ENCODE assay signal across 24 cellular contexts in genomic region chr5:148465381-148466290, GRCh38.
DNase-seq lines count a peak whose midpoint lies in the region; ATAC-seq, FAIRE-seq and TF ChIP-seq lines count a peak whose summit lies in the region.
"Had no signal": no experiment of that assay in that cellular context is flagged by ENCODE, and none has a peak within 500 bp of the region (broad histone marks: within the 10 kb centered on the region; RNA-seq: fewer than 3 reads in every experiment).

No MANE protein-coding gene starts in this region.

- CTCF ChIA-PET in K562 (lab: Yijun Ruan, JAX; ENCODE audit: low intra/inter-chr PET ratio) = no interaction called here

- H3K36me3 ChIP-seq in K562 (ENCODE audit: control insufficient read depth, insufficient read depth, low read length) (no peaks in the 10 kb centered on the region), left lung (no peaks in the 10 kb centered on the region), upper lobe of right lung (no peaks in the 10 kb centered on the region), GM23248 (ENCODE audit: low read depth) (no peaks in the 10 kb centered on the region)

- no peak overlapping the region for H3K27ac ChIP-seq in K562 (ENCODE audit: extremely low read depth, low read depth, low read length)
- H3K27ac ChIP-seq in left lung = peak overlapping the region in 1 of 2 donors; percentile 74
- H3K27ac ChIP-seq in upper lobe of right lung = no peak overlapping the region
- H3K27ac ChIP-seq in GM23248 = no peak overlapping the region
- H3K27ac ChIP-seq: 22Rv1, parathyroid adenoma had no signal

- no TSS peak for BruUV-seq in K562 (replicated peaks; lab: Mats Ljungman, UMichigan)

- H3K4me2 ChIP-seq in K562 (ENCODE audit: insufficient read depth, low read length) = no peak overlapping the region
- no peak overlapping the region for H3K4me2 ChIP-seq in GM23248 (ENCODE audit: unreplicated experiment)

- in situ Hi-C loops in K562 (cut with MboI) (no loop called here), GM23248 (cut with MboI) (no loop called here)

- H3K9me2 ChIP-seq in GM23248 (ENCODE audit: insufficient read depth) = no peaks in the 10 kb centered on the region

- H3K9ac ChIP-seq in K562 (ENCODE audit: insufficient read depth in 1 of 2, low read depth in 2 of 2, low read length in 2 of 2) (no peak overlapping the region), GM23248 (no peak overlapping the region)
- H3K9ac ChIP-seq: parathyroid adenoma had no signal

- no peak overlapping the region for H3K4me3 ChIP-seq in K562
- no peak overlapping the region for H3K4me3 ChIP-seq in left lung
- H3K4me3 ChIP-seq in upper lobe of right lung = no peak overlapping the region
- no peak overlapping the region for H3K4me3 ChIP-seq in GM23248
- H3K4me3 ChIP-seq: lung had no signal

- ATAC-seq in K562 = no peak
- ATAC-seq in left lung = peak; percentile 59
- ATAC-seq in upper lobe of right lung = peak; percentile 82
- ATAC-seq: activated naive CD4-positive, alpha-beta T cell treated with anti-CD3 and anti-CD28 coated beads, Interleukin-2, amount 50 U/mL, for 72 hours; naive thymus-derived CD8-positive, alpha-beta T cell; stimulated activated naive CD8-positive, alpha-beta T cell treated with anti-CD3 and anti-CD28 coated beads, Interleukin-15, amount 100 ng/mL, for 72 hours had no signal

- no peaks in the 10 kb centered on the region for H3F3A ChIP-seq in GM23248 (ENCODE audit: insufficient read depth)

- FAIRE-seq in K562 (lab: Jason Lieb, UNC) = no peak
- FAIRE-seq: H54 had no signal

- TF ChIP-seq CTCF in K562 (IDR thresholded peaks at IDR 0.05 in 2 of 3, conservative IDR thresholded peaks at IDR 0.05 in 1 of 3; ENCODE audit: insufficient read depth in 2 of 3, low read depth in 1 of 3, low read length in 3 of 3) (no peak), left lung (IDR thresholded peaks at IDR 0.05) (no peak), upper lobe of right lung (IDR thresholded peaks at IDR 0.05) (no peak)

- H2AFZ ChIP-seq in K562 (ENCODE audit: low read depth, low read length) (peak overlapping the region; percentile 34; the same call in 1 of the 2 replicates), GM23248 (no peak overlapping the region)
- H2AFZ ChIP-seq: parathyroid adenoma had no signal

- no peak for TF ChIP-seq RAD21 in K562 (CRISPR knock-in tag; conservative IDR thresholded peaks at IDR 0.05 in 1 of 2, IDR thresholded peaks at IDR 0.05 in 1 of 2)

- TF ChIP-seq POLR2A in K562 (conservative IDR thresholded peaks at IDR 0.05) = no peak

- DNase-seq in NCI-H748 (lab: John Stamatoyannopoulos, UW; ENCODE audit: unreplicated experiment) = peak; percentile 29
- DNase-seq in NCI-H748 treated with DMSO at 0.1 percent for 48 hours (lab: John Stamatoyannopoulos, UW) = no peak
- no peak for DNase-seq in K562 (ENCODE audit: extremely low read depth in 1 of 4, low spot score in 3 of 4)
- no peak for DNase-seq in left lung
- no peak for DNase-seq in upper lobe of right lung
- DNase-seq in NCI-H1417 treated with DMSO at 0.1 percent for 48 hours (lab: John Stamatoyannopoulos, UW) = no peak
- DNase-seq in GM23248 = no peak
- no peak for DNase-seq in midbrain (lab: John Stamatoyannopoulos, UW)
- DNase-seq: activated T-cell treated with anti-CD3 and anti-CD28 coated beads, Interleukin-2, amount 50 U/mL, for 48 hours; EL; endodermal cell; head of caudate nucleus; immature natural killer cell; naive thymus-derived CD8-positive, alpha-beta T cell; NCI-H1048; NCI-H2029 treated with DMSO at 0.1 percent for 48 hours; stimulated activated CD4-positive, alpha-beta T cell treated with anti-CD3 and anti-CD28 coated beads, Interleukin-2, amount 100 ng/mL, for 48 hours; stimulated activated naive CD8-positive, alpha-beta T cell treated with anti-CD3 and anti-CD28 coated beads, Interleukin-15, amount 100 ng/mL, for 72 hours; T1000 had no signal

- no peaks in the 10 kb centered on the region for H3K9me3 ChIP-seq in K562 (replicated peaks; ENCODE audit: control insufficient read depth, insufficient read depth, low read depth, low read length)
- no peaks in the 10 kb centered on the region for H3K9me3 ChIP-seq in left lung
- no peaks in the 10 kb centered on the region for H3K9me3 ChIP-seq in upper lobe of right lung
- no peaks in the 10 kb centered on the region for H3K9me3 ChIP-seq in GM23248 (ENCODE audit: low read depth)

- H3K79me2 ChIP-seq in K562 (ENCODE audit: control insufficient read depth, insufficient read depth, low read length) = no peaks in the 10 kb centered on the region
- H3K79me2 ChIP-seq in GM23248 (ENCODE audit: insufficient read depth) = no peaks in the 10 kb centered on the region
- H3K79me2 ChIP-seq: parathyroid adenoma had no signal

- no peaks in the 10 kb centered on the region for H3K9me1 ChIP-seq in K562 (ENCODE audit: control insufficient read depth, insufficient read depth, low read length)

- no peak for TF ChIP-seq EP300 in K562 (IDR thresholded peaks at IDR 0.05; ENCODE audit: low read length)

- H3K27me3 ChIP-seq in K562 (ENCODE audit: control insufficient read depth in 2 of 2, insufficient read depth in 2 of 2, low read length in 2 of 2) (no peaks in the 10 kb centered on the region), left lung (no peaks in the 10 kb centered on the region), upper lobe of right lung (no peaks in the 10 kb centered on the region), GM23248 (replicated peaks; ENCODE audit: insufficient read depth) (no peaks in the 10 kb centered on the region; the same call in 1 of the 2 replicates)

- intact Hi-C loops in K562 (cut with micrococcal nuclease) (no loop called here), left lung (cut with DNase I) (no loop called here), upper lobe of right lung (cut with DNase I) (no loop called here)

- H4K20me1 ChIP-seq in K562 (replicated peaks; ENCODE audit: control insufficient read depth, insufficient read depth, low read length) = no peaks in the 10 kb centered on the region
- H4K20me1 ChIP-seq in GM23248 (ENCODE audit: insufficient read depth) = no peaks in the 10 kb centered on the region

- 3% methylated on average over 4 of the region's 4 CpGs for WGBS in K562 (ENCODE audit: insufficient coverage, low coverage, missing lambda C conversion rate)
- WGBS in GM23248 (ENCODE audit: low coverage in 1 of 2, low lambda C conversion rate in 2 of 2, missing lambda C conversion rate in 2 of 2), 2 experiments = 32 to 36% methylated on average over 4 of the region's 4 CpGs

- POLR2A ChIA-PET in K562 (lab: Yijun Ruan, JAX) = interaction anchor here (1.0 kb wide), 1 partner anchor 9 kb away, joined by 3 read pairs; no protein-coding TSS in a partner anchor

- H3K4me1 ChIP-seq in K562 (replicated peaks in 1 of 2; ENCODE audit: control insufficient read depth in 2 of 2, insufficient read depth in 2 of 2, low read length in 2 of 2) (no peaks in the 10 kb centered on the region), left lung (peaks cover 0 to 28% of the 10 kb centered on the region in 2 donors), upper lobe of right lung (peaks cover 12% of the 10 kb centered on the region), GM23248 (ENCODE audit: insufficient read depth) (no peaks in the 10 kb centered on the region)
- H3K4me1 ChIP-seq: parathyroid adenoma had no signal

TF ChIP-seq in K562, 482 proteins besides CTCF, POLR2A, EP300 and RAD21:
- peak; percentile 70 for TF ChIP-seq CEBPB (tag; IDR thresholded peaks at IDR 0.05)
- TF ChIP-seq CEBPG (CRISPR knock-in tag; IDR thresholded peaks at IDR 0.05) = no peak
- peak; percentile 48 to 76; a peak in 3 of 4 replicates for TF ChIP-seq CEBPG (tag; conservative IDR thresholded peaks at IDR 0.05 in 1 of 2, IDR thresholded peaks at IDR 0.05 in 1 of 2)
- no peak for TF ChIP-seq U2AF2 (optimal IDR thresholded peaks at IDR 0.05; ENCODE audit: low read depth, low read length)
